ENCODE assay signal across 1 cellular context in the genomic region with DNA sequence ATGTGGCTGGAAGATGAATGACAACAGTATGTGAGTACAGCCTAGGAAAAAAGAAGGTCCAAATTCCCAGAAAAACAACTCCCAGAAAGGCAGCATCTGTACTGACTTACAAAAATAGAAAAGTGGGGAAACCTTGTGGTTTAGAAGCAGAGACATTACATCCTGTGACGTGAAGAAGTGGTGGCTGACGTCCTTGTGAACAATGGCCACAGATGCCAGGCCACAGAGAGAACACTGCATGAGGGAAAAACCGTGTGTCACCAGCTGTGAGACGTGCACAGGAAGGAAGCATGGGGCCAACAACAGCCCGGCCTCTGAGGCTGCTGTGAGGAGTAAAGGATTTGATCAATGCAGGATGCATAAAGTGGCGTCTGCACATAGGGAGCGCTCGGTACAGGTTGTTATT.
A peak's percentile ranks its signal among the peaks of the same experiment; 100 is the strongest.
TF ChIP-seq lines count a peak whose summit lies in the region.

No MANE protein-coding gene starts in this region.

TF ChIP-seq in HepG2, 621 proteins besides CTCF, POLR2A, EP300 and RAD21 (continued from another document and continues in another):
- TF ChIP-seq, protein P1, sequence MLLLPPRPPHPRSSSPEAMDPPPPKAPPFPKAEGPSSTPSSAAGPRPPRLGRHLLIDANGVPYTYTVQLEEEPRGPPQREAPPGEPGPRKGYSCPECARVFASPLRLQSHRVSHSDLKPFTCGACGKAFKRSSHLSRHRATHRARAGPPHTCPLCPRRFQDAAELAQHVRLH (CRISPR knock-in tag; IDR thresholded peaks at IDR 0.05; ENCODE audit: borderline replicate concordance, low read depth) = no peak
- TF ChIP-seq ZNF30 (CRISPR knock-in tag; IDR thresholded peaks at IDR 0.05) = no peak
- 0 out of 2 replicates have a peak, but pooled peaks have one; percentile 36 for TF ChIP-seq SMAD1 (CRISPR knock-in tag; IDR thresholded peaks at IDR 0.05; ENCODE audit: borderline replicate concordance, low read depth)
- TF ChIP-seq ZNF274 (CRISPR knock-in tag; IDR thresholded peaks at IDR 0.05) = no peak
- TF ChIP-seq, protein P2, sequence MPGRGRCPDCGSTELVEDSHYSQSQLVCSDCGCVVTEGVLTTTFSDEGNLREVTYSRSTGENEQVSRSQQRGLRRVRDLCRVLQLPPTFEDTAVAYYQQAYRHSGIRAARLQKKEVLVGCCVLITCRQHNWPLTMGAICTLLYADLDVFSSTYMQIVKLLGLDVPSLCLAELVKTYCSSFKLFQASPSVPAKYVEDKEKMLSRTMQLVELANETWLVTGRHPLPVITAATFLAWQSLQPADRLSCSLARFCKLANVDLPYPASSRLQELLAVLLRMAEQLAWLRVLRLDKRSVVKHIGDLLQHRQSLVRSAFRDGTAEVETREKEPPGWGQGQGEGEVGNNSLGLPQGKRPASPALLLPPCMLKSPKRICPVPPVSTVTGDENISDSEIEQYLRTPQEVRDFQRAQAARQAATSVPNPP (CRISPR knock-in tag; IDR thresholded peaks at IDR 0.05) = no peak
- TF ChIP-seq PHB2 (IDR thresholded peaks at IDR 0.05; ENCODE audit: partially characterized antibody) = no peak
- TF ChIP-seq ZNF292 (CRISPR knock-in tag; IDR thresholded peaks at IDR 0.05; ENCODE audit: borderline replicate concordance, low read depth) = peak; percentile 57; the same call in 1 of the 2 replicates
- no peak for TF ChIP-seq NONO (IDR thresholded peaks at IDR 0.05)
- no peak for TF ChIP-seq NONO (CRISPR knock-in tag; conservative IDR thresholded peaks at IDR 0.05)
- TF ChIP-seq EZH2 (conservative IDR thresholded peaks at IDR 0.05; ENCODE audit: low read depth, low read length) = no peak
- TF ChIP-seq SOX13 (IDR thresholded peaks at IDR 0.05) = 0 out of 2 replicates have a peak, but pooled peaks have one; percentile 16
- no peak; a peak in 1 of 4 replicates for TF ChIP-seq SOX13 (CRISPR knock-in tag; conservative IDR thresholded peaks at IDR 0.05 in 1 of 2, IDR thresholded peaks at IDR 0.05 in 1 of 2)
- 0 out of 2 replicates have a peak, but pooled peaks have one; percentile 74 for TF ChIP-seq ZNF567 (CRISPR knock-in tag; IDR thresholded peaks at IDR 0.05; ENCODE audit: borderline replicate concordance)
- TF ChIP-seq ZFX (CRISPR knock-in tag; IDR thresholded peaks at IDR 0.05; ENCODE audit: low read depth) = peak; percentile 28; the same call in 1 of the 2 replicates
- no peak for TF ChIP-seq SMAD3 (CRISPR knock-in tag; IDR thresholded peaks at IDR 0.05)
- TF ChIP-seq REL (CRISPR knock-in tag; conservative IDR thresholded peaks at IDR 0.05) = no peak
- no peak for TF ChIP-seq ZFP36L1 (CRISPR knock-in tag; IDR thresholded peaks at IDR 0.05)
- TF ChIP-seq PITX1 (CRISPR knock-in tag; IDR thresholded peaks at IDR 0.05) = no peak
- no peak for TF ChIP-seq ZSCAN12 (CRISPR knock-in tag; IDR thresholded peaks at IDR 0.05)
- TF ChIP-seq CENPX (CRISPR knock-in tag; IDR thresholded peaks at IDR 0.05) = no peak
- TF ChIP-seq, protein P3, sequence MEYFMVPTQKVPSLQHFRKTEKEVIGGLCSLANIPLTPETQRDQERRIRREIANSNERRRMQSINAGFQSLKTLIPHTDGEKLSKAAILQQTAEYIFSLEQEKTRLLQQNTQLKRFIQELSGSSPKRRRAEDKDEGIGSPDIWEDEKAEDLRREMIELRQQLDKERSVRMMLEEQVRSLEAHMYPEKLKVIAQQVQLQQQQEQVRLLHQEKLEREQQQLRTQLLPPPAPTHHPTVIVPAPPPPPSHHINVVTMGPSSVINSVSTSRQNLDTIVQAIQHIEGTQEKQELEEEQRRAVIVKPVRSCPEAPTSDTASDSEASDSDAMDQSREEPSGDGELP (IDR thresholded peaks at IDR 0.05; ENCODE audit: borderline replicate concordance, low read depth) = peak; percentile 74; the same call in 1 of the 2 replicates
- no peak for TF ChIP-seq NFE2 (CRISPR knock-in tag; IDR thresholded peaks at IDR 0.05)
- TF ChIP-seq CHCHD3 (CRISPR knock-in tag; IDR thresholded peaks at IDR 0.05) = no peak
- TF ChIP-seq ZNF720 (CRISPR knock-in tag; IDR thresholded peaks at IDR 0.05) = no peak
- no peak for TF ChIP-seq ZNF678 (CRISPR knock-in tag; IDR thresholded peaks at IDR 0.05)
- 0 out of 2 replicates have a peak, but pooled peaks have one; percentile 39 for TF ChIP-seq ZNF350 (CRISPR knock-in tag; IDR thresholded peaks at IDR 0.05; ENCODE audit: borderline replicate concordance, low read depth)
- TF ChIP-seq, protein P4, sequence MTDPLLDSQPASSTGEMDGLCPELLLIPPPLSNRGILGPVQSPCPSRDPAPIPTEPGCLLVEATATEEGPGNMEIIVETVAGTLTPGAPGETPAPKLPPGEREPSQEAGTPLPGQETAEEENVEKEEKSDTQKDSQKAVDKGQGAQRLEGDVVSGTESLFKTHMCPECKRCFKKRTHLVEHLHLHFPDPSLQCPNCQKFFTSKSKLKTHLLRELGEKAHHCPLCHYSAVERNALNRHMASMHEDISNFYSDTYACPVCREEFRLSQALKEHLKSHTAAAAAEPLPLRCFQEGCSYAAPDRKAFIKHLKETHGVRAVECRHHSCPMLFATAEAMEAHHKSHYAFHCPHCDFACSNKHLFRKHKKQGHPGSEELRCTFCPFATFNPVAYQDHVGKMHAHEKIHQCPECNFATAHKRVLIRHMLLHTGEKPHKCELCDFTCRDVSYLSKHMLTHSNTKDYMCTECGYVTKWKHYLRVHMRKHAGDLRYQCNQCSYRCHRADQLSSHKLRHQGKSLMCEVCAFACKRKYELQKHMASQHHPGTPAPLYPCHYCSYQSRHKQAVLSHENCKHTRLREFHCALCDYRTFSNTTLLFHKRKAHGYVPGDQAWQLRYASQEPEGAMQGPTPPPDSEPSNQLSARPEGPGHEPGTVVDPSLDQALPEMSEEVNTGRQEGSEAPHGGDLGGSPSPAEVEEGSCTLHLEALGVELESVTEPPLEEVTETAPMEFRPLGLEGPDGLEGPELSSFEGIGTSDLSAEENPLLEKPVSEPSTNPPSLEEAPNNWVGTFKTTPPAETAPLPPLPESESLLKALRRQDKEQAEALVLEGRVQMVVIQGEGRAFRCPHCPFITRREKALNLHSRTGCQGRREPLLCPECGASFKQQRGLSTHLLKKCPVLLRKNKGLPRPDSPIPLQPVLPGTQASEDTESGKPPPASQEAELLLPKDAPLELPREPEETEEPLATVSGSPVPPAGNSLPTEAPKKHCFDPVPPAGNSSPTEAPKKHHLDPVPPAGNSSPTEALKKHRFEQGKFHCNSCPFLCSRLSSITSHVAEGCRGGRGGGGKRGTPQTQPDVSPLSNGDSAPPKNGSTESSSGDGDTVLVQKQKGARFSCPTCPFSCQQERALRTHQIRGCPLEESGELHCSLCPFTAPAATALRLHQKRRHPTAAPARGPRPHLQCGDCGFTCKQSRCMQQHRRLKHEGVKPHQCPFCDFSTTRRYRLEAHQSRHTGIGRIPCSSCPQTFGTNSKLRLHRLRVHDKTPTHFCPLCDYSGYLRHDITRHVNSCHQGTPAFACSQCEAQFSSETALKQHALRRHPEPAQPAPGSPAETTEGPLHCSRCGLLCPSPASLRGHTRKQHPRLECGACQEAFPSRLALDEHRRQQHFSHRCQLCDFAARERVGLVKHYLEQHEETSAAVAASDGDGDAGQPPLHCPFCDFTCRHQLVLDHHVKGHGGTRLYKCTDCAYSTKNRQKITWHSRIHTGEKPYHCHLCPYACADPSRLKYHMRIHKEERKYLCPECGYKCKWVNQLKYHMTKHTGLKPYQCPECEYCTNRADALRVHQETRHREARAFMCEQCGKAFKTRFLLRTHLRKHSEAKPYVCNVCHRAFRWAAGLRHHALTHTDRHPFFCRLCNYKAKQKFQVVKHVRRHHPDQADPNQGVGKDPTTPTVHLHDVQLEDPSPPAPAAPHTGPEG (CRISPR knock-in tag; IDR thresholded peaks at IDR 0.05) = no peak
- no peak for TF ChIP-seq ZNF326 (CRISPR knock-in tag; IDR thresholded peaks at IDR 0.05; ENCODE audit: borderline replicate concordance)
- TF ChIP-seq, protein P5, sequence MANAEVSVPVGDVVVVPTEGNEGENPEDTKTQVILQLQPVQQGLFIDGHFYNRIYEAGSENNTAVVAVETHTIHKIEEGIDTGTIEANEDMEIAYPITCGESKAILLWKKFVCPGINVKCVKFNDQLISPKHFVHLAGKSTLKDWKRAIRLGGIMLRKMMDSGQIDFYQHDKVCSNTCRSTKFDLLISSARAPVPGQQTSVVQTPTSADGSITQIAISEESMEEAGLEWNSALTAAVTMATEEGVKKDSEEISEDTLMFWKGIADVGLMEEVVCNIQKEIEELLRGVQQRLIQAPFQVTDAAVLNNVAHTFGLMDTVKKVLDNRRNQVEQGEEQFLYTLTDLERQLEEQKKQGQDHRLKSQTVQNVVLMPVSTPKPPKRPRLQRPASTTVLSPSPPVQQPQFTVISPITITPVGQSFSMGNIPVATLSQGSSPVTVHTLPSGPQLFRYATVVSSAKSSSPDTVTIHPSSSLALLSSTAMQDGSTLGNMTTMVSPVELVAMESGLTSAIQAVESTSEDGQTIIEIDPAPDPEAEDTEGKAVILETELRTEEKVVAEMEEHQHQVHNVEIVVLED (CRISPR knock-in tag; IDR thresholded peaks at IDR 0.05; ENCODE audit: borderline replicate concordance) = no peak
- TF ChIP-seq, protein P6, sequence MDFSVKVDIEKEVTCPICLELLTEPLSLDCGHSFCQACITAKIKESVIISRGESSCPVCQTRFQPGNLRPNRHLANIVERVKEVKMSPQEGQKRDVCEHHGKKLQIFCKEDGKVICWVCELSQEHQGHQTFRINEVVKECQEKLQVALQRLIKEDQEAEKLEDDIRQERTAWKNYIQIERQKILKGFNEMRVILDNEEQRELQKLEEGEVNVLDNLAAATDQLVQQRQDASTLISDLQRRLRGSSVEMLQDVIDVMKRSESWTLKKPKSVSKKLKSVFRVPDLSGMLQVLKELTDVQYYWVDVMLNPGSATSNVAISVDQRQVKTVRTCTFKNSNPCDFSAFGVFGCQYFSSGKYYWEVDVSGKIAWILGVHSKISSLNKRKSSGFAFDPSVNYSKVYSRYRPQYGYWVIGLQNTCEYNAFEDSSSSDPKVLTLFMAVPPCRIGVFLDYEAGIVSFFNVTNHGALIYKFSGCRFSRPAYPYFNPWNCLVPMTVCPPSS (IDR thresholded peaks at IDR 0.05) = no peak
- no peak for TF ChIP-seq ZMYM4 (CRISPR knock-in tag; IDR thresholded peaks at IDR 0.05)
- TF ChIP-seq ESRRA (CRISPR knock-in tag; IDR thresholded peaks at IDR 0.05; ENCODE audit: low read depth) = no peak
- TF ChIP-seq, protein P7, sequence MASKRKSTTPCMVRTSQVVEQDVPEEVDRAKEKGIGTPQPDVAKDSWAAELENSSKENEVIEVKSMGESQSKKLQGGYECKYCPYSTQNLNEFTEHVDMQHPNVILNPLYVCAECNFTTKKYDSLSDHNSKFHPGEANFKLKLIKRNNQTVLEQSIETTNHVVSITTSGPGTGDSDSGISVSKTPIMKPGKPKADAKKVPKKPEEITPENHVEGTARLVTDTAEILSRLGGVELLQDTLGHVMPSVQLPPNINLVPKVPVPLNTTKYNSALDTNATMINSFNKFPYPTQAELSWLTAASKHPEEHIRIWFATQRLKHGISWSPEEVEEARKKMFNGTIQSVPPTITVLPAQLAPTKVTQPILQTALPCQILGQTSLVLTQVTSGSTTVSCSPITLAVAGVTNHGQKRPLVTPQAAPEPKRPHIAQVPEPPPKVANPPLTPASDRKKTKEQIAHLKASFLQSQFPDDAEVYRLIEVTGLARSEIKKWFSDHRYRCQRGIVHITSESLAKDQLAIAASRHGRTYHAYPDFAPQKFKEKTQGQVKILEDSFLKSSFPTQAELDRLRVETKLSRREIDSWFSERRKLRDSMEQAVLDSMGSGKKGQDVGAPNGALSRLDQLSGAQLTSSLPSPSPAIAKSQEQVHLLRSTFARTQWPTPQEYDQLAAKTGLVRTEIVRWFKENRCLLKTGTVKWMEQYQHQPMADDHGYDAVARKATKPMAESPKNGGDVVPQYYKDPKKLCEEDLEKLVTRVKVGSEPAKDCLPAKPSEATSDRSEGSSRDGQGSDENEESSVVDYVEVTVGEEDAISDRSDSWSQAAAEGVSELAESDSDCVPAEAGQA (IDR thresholded peaks at IDR 0.05; ENCODE audit: low read depth) = peak; percentile 29; the same call in 1 of the 2 replicates
- TF ChIP-seq, protein P7 (CRISPR knock-in tag; IDR thresholded peaks at IDR 0.05; ENCODE audit: borderline replicate concordance) = no peak
- no peak for TF ChIP-seq TGIF2 (CRISPR knock-in tag; IDR thresholded peaks at IDR 0.05)
- TF ChIP-seq TCF7L2 (IDR thresholded peaks at IDR 0.05; ENCODE audit: low read depth, low read length) = no peak
- no peak for TF ChIP-seq DNMT1 (CRISPR knock-in tag; IDR thresholded peaks at IDR 0.05)
- no peak for TF ChIP-seq GABPA (IDR thresholded peaks at IDR 0.05; ENCODE audit: low read depth, low read length)
- TF ChIP-seq GABPA (CRISPR knock-in tag; IDR thresholded peaks at IDR 0.05; ENCODE audit: low read depth) = no peak
- no peak for TF ChIP-seq NBN (conservative IDR thresholded peaks at IDR 0.05)
- TF ChIP-seq, protein P8, sequence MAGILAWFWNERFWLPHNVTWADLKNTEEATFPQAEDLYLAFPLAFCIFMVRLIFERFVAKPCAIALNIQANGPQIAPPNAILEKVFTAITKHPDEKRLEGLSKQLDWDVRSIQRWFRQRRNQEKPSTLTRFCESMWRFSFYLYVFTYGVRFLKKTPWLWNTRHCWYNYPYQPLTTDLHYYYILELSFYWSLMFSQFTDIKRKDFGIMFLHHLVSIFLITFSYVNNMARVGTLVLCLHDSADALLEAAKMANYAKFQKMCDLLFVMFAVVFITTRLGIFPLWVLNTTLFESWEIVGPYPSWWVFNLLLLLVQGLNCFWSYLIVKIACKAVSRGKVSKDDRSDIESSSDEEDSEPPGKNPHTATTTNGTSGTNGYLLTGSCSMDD (CRISPR knock-in tag; IDR thresholded peaks at IDR 0.05) = no peak
- TF ChIP-seq NFKB2 (CRISPR knock-in tag; IDR thresholded peaks at IDR 0.05; ENCODE audit: borderline replicate concordance) = no peak
- TF ChIP-seq CHD2 (IDR thresholded peaks at IDR 0.05; ENCODE audit: low read depth, low read length) = no peak
- peak; percentile 31; the same call in 1 of the 2 replicates for TF ChIP-seq SOX5 (CRISPR knock-in tag; IDR thresholded peaks at IDR 0.05; ENCODE audit: borderline replicate concordance)
- TF ChIP-seq ZFY (CRISPR knock-in tag; IDR thresholded peaks at IDR 0.05) = no peak
- TF ChIP-seq ZNF12 (CRISPR knock-in tag; IDR thresholded peaks at IDR 0.05) = peak; percentile 58; the same call in 1 of the 2 replicates
- no peak for TF ChIP-seq ZNF17 (CRISPR knock-in tag; IDR thresholded peaks at IDR 0.05)
- no peak for TF ChIP-seq ZSCAN9 (CRISPR knock-in tag; IDR thresholded peaks at IDR 0.05; ENCODE audit: borderline replicate concordance)
- no peak for TF ChIP-seq EEA1 (CRISPR knock-in tag; IDR thresholded peaks at IDR 0.05; ENCODE audit: borderline replicate concordance)
- no peak for TF ChIP-seq GABPB1 (CRISPR knock-in tag; IDR thresholded peaks at IDR 0.05)
- no peak for TF ChIP-seq HHEX (CRISPR knock-in tag; IDR thresholded peaks at IDR 0.05)
